8 cellular contexts compared by ENCODE assay signal in genomic region chr6:43308101-43308989, GRCh38. TPM values are rescaled to one million over a fixed set of nuclear protein-coding genes. Genes with fewer than 3 reads are reported as not detected.
DNase-seq lines count a peak whose midpoint lies in the region; ATAC-seq and TF ChIP-seq lines count a peak whose summit lies in the region.

CRIP3 (minus strand) TSS chr6:43308826; CDS start chr6:43308792, 34 bp downstream.

- ATAC-seq in HG02798 (IDR thresholded peaks at IDR 0.05; ENCODE audit: poor library complexity, unreplicated experiment) (peak; percentile 64), Panc1 (peak; percentile 92), HG03469 (IDR thresholded peaks at IDR 0.05; ENCODE audit: unreplicated experiment) (no peak)

- POLR2A ChIA-PET in Panc1 (lab: Charles Lee): no interaction called here

- no peak within 1 kb of the TSS for H3K27ac ChIP-seq in Panc1 (ENCODE audit: low read length)

- no peaks in the 10 kb centered on the region for H3K9me3 ChIP-seq in ES-I3 (ENCODE audit: control insufficient read depth, insufficient read depth, low read length)
- H3K9me3 ChIP-seq in Panc1 (ENCODE audit: control insufficient read depth, insufficient read depth, low read depth, low read length): no peaks in the 10 kb centered on the region
- no peaks in the 10 kb centered on the region for H3K9me3 ChIP-seq in iPS-15b (ENCODE audit: control insufficient read depth, insufficient read depth, low read length)

- H3K4me1 ChIP-seq in ES-I3 (ENCODE audit: insufficient read depth, low read length) (0 out of 2 replicates have a peak, but pooled peaks cover 5% of the 10 kb centered on the region), Panc1 (ENCODE audit: control insufficient read depth, insufficient read depth, low read length) (no peaks in the 10 kb centered on the region), iPS-15b (ENCODE audit: control insufficient read depth, insufficient read depth, low read length) (peaks cover 3% of the 10 kb centered on the region)

- peak; percentile 44 for TF ChIP-seq CTCF in Panc1 (IDR thresholded peaks at IDR 0.05)

- in situ Hi-C loops in Panc1 (cut with HindIII; ENCODE audit: low pct_unique_long_range_greater_than_20kb, low sequenced_read_pairs): no loop called here

- H3K36me3 ChIP-seq in ES-I3 (ENCODE audit: insufficient read depth, low read length): no peaks in the 10 kb centered on the region
- no peaks in the 10 kb centered on the region for H3K36me3 ChIP-seq in Panc1 (ENCODE audit: control insufficient read depth, insufficient read depth, low read length)
- no peaks in the 10 kb centered on the region for H3K36me3 ChIP-seq in iPS-15b (ENCODE audit: control insufficient read depth, insufficient read depth, low read length)

- DNase-seq in Panc1 (ENCODE audit: low read depth, low spot score): peak; percentile 20
- peak; percentile 27 for DNase-seq in astrocyte of the hippocampus (ENCODE audit: low read depth, low spot score)
- peak; percentile 77 for DNase-seq in stimulated activated CD4-positive, alpha-beta T cell treated with anti-CD3 and anti-CD28 coated beads, Interleukin-15, amount 100 ng/mL, for 24 hours
- DNase-seq in NCI-H2196 treated with DMSO at 0.1 percent for 48 hours (lab: John Stamatoyannopoulos, UW; ENCODE audit: unreplicated experiment): no peak

- H3K27me3 ChIP-seq in Panc1 (ENCODE audit: control insufficient read depth, insufficient read depth, low read length) (peaks cover 2% of the 10 kb centered on the region; the same call in 1 of the 2 replicates), iPS-15b (ENCODE audit: control insufficient read depth, insufficient read depth, low read length) (peaks cover 6% of the 10 kb centered on the region)

- H3K4me3 ChIP-seq in Panc1 (ENCODE audit: low read depth in 2 of 2, low read length in 2 of 2) (peak within 1 kb of the TSS; percentile 43 to 60), iPS-15b (ENCODE audit: low read depth, low read length) (peak within 1 kb of the TSS; percentile 79)

- intact Hi-C loops in Panc1 (cut with micrococcal nuclease; ENCODE audit: unreplicated experiment): no loop called here

- H3K9ac ChIP-seq in ES-I3 (ENCODE audit: low read depth, low read length): peak within 1 kb of the TSS; percentile 69
- peak within 1 kb of the TSS; percentile 60 for H3K9ac ChIP-seq in iPS-15b (ENCODE audit: low read depth, low read length)

- no TSS peak for BruUV-seq in Panc1 (replicated peaks; lab: Mats Ljungman, UMichigan)

- CTCF ChIA-PET in Panc1 (lab: Charles Lee): interaction anchor here (0.6 to 1.1 kb wide), 7 partner anchors 11 to 707 kb away, joined by 3 to 4 read pairs (median 3); no protein-coding TSS in a partner anchor

RNA-seq across cellular contexts. Expression of gene CRIP3, which starts in this region (rescaled TPM):
- 0.64 TPM for total RNA-seq in Panc1 (2021; ENCODE audit: unreplicated experiment)
- polyA plus RNA-seq in Panc1 (2012; ENCODE audit: insufficient read length): 0.44 TPM

Comparison
In these comparisons a context has a peak if more than half of its experiments do, and no peak if none do; other contexts are left out.
1. Peak in DNase-seq, ATAC-seq and H3K4me3 ChIP-seq in Panc1; RNA of the gene not detected or under 1 TPM.